ENCODE assay signal across 27 cellular contexts in the genomic region with DNA sequence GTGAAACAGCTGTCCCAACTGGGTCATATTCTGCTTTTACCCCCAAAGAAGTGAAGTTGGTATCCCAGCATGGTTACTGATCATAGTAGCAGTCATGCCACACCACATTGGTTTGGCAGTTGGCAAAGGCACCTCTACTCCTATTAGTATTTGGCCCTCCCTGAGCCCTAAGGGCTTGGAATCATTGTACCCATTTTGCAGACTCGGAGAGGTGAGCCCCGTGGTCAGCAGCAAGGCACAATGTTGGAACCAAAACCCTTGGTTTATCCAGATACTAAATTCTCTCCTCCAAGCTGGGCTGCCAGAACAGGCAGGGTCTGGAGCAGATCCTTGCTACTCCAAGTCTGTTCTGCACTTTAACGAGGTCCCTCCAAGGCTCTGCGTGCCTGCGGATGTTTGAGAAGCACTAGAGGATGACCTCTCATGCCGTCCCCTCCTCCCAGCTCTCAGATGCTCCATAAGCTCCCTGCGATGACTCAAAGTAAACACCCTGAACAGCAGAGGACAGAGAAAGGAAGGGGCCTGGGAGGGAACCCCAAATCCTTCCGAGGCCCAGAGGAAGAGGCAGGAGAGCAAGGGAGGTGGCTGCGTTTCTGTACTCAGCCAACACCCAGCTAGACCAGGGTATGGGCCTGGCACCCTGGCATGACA.
A peak's percentile ranks its signal among the peaks of the same experiment; 100 is the strongest.
DNase-seq lines count a peak whose midpoint lies in the region; ATAC-seq, FAIRE-seq and TF ChIP-seq lines count a peak whose summit lies in the region.
"Had no signal": no experiment of that assay in that cellular context is flagged by ENCODE, and none has a peak within 500 bp of the region (broad histone marks: within the 10 kb centered on the region; RNA-seq: fewer than 3 reads in every experiment).

No MANE protein-coding gene starts in this region.

- no peak overlapping the region for H3K4me2 ChIP-seq in mammary epithelial cell (ENCODE audit: insufficient read depth, low read depth, low read length)

- H3K79me2 ChIP-seq in mammary epithelial cell (ENCODE audit: insufficient read depth, low read length), result no peaks in the 10 kb centered on the region

- H3K27ac Mint-ChIP-seq in progenitor cell of endocrine pancreas, result peak overlapping the region; percentile 10
- H3K27ac Mint-ChIP-seq: activated naive CD8-positive, alpha-beta T cell treated with anti-CD3 and anti-CD28 coated beads for 36 hours; mesothelial cell of epicardium had no signal

- H2AFZ ChIP-seq in mammary epithelial cell (ENCODE audit: low read depth, low read length), result no peak overlapping the region

- H3K4me1 ChIP-seq in mammary epithelial cell (ENCODE audit: insufficient read depth, low read length), result no peaks in the 10 kb centered on the region
- H3K4me1 ChIP-seq: colonic mucosa had no signal

- H3K9me3 Mint-ChIP-seq in progenitor cell of endocrine pancreas (ENCODE audit: low read depth), result no peaks in the 10 kb centered on the region
- H3K9me3 Mint-ChIP-seq: activated naive CD8-positive, alpha-beta T cell treated with anti-CD3 and anti-CD28 coated beads for 36 hours; activated T-cell treated with anti-CD3 and anti-CD28 coated beads, Interleukin-2, amount 50 U/mL, for 4 hours; mesothelial cell of epicardium had no signal

- BruUV-seq in mammary epithelial cell (replicated peaks; lab: Mats Ljungman, UMichigan), result no TSS peak

- dilution Hi-C loops in mammary epithelial cell (cut with HindIII; ENCODE audit: low sequenced_read_pairs), result loop anchor here (25.0 kb wide), 1 partner anchor 367 kb away; no protein-coding TSS in a partner anchor

- CTCF ChIA-PET in mammary epithelial cell (lab: Charles Lee; ENCODE audit: low non-redundant PET), result no interaction called here

- no peak overlapping the region for H3K9ac ChIP-seq in mammary epithelial cell (ENCODE audit: insufficient read depth, low read length)

- no peaks in the 10 kb centered on the region for H4K20me1 ChIP-seq in mammary epithelial cell (ENCODE audit: insufficient read depth, low read length)

- no peak for ATAC-seq in GM18873 (IDR thresholded peaks at IDR 0.05; ENCODE audit: low FRiP score, unreplicated experiment)
- ATAC-seq: activated T-cell treated with anti-CD3 and anti-CD28 coated beads, Interleukin-2, amount 50 U/mL, for 4 hours; sciatic nerve had no signal

- H3K27me3 Mint-ChIP-seq in progenitor cell of endocrine pancreas, result peaks cover 96% of the 10 kb centered on the region

- no peaks in the 10 kb centered on the region for H3K36me3 Mint-ChIP-seq in progenitor cell of endocrine pancreas (ENCODE audit: insufficient read depth)
- H3K36me3 Mint-ChIP-seq: activated naive CD8-positive, alpha-beta T cell treated with anti-CD3 and anti-CD28 coated beads for 36 hours; mesothelial cell of epicardium had no signal

- no peaks in the 10 kb centered on the region for H3K36me3 ChIP-seq in bronchial epithelial cell (ENCODE audit: control insufficient read depth, insufficient read depth, low read length)
- H3K36me3 ChIP-seq in mammary epithelial cell (ENCODE audit: insufficient read depth, low read length), result no peaks in the 10 kb centered on the region
- H3K36me3 ChIP-seq: BLaER1 treated with 17β-estradiol and CSF1 and Interleukin-3, amounts not matched to agents 10 nM and 100 nM; cardiac muscle cell; colonic mucosa; tibial nerve had no signal

- TF ChIP-seq CTCF in bronchial epithelial cell (IDR thresholded peaks at IDR 0.05; ENCODE audit: insufficient read depth, low read length, severe bottlenecking) (no peak), progenitor cell of endocrine pancreas (IDR thresholded peaks at IDR 0.05; ENCODE audit: unreplicated experiment) (no peak), mammary epithelial cell (conservative IDR thresholded peaks at IDR 0.05 in 1 of 2, IDR thresholded peaks at IDR 0.05 in 1 of 2; ENCODE audit: extremely low read depth in 1 of 2, insufficient read depth in 1 of 2, low read depth in 1 of 2, low read length in 2 of 2) (no peak)

- H3K27me3 ChIP-seq in bronchial epithelial cell (ENCODE audit: control insufficient read depth, insufficient read depth, low read length) (peaks cover 26% of the 10 kb centered on the region), mammary epithelial cell (ENCODE audit: insufficient read depth, low read length) (peaks cover 42% of the 10 kb centered on the region)

- in situ Hi-C loops in mammary epithelial cell (cut with MboI; ENCODE audit: low sequenced_read_pairs in 2 of 2), result no loop called here

- H3K27ac ChIP-seq in mammary epithelial cell (ENCODE audit: insufficient read depth, low read depth, low read length), result no peak overlapping the region
- H3K27ac ChIP-seq: BLaER1 treated with 17β-estradiol and CSF1 and Interleukin-3, amounts not matched to agents 10 nM and 100 nM; cardiac muscle cell; colonic mucosa; tibial nerve had no signal

- peaks cover 6% of the 10 kb centered on the region for H3K4me1 Mint-ChIP-seq in progenitor cell of endocrine pancreas (ENCODE audit: low read depth)

- intact Hi-C loops in mammary epithelial cell (cut with micrococcal nuclease), result no loop called here

- 44% methylated on average over 5 of the region's 9 CpGs for WGBS in mammary epithelial cell (ENCODE audit: low coverage, missing lambda C conversion rate)

- DNase-seq in DMS53 (lab: John Stamatoyannopoulos, UW), result peak; percentile 82
- DNase-seq in HK-2 (ENCODE audit: unreplicated experiment), result peak; percentile 13
- peak; percentile 32 for DNase-seq in bronchial epithelial cell (ENCODE audit: low read depth)
- no peak for DNase-seq in progenitor cell of endocrine pancreas (ENCODE audit: low spot score, unreplicated experiment)
- no peak for DNase-seq in cerebellar cortex (ENCODE audit: low spot score)
- DNase-seq in mammary epithelial cell, result no peak
- DNase-seq in dermis blood vessel endothelial cell, result no peak
- DNase-seq: activated CD4-positive, alpha-beta T cell treated with anti-CD3 and anti-CD28 coated beads, Interleukin-2, amount 50 U/mL, for 1 hour; activated CD4-positive, CD25-positive, alpha-beta regulatory T cell; activated gamma-delta T cell; activated naive CD8-positive, alpha-beta T cell treated with anti-CD3 and anti-CD28 coated beads for 36 hours; activated T-cell treated with anti-CD3 and anti-CD28 coated beads, Interleukin-2, amount 50 U/mL, for 4 hours; aorta; colonic mucosa; DMS79; effector memory CD4-positive, alpha-beta T cell; GF-D8; NCI-H1436 treated with DMSO at 0.1 percent for 48 hours; NCI-H748 treated with DMSO at 0.1 percent for 48 hours; stimulated activated CD4-positive, alpha-beta T cell treated with anti-CD3 and anti-CD28 coated beads, Interleukin-4, amount 100 ng/mL, for 24 hours had no signal

- H3K4me3 ChIP-seq in bronchial epithelial cell (ENCODE audit: low read depth, low read length) (no peak overlapping the region), mammary epithelial cell (replicated peaks in 1 of 3; ENCODE audit: insufficient read depth in 1 of 3, low read depth in 2 of 3, low read length in 3 of 3) (no peak overlapping the region)
- H3K4me3 ChIP-seq: BLaER1 treated with 17β-estradiol and CSF1 and Interleukin-3, amounts not matched to agents 10 nM and 100 nM; cardiac muscle cell; colonic mucosa; tibial nerve had no signal

- no peak for FAIRE-seq in bronchial epithelial cell (lab: Jason Lieb, UNC)
- FAIRE-seq: keratinocyte had no signal

- no peaks in the 10 kb centered on the region for H3K9me3 ChIP-seq in mammary epithelial cell (replicated peaks; ENCODE audit: insufficient read depth, low read length)
- H3K9me3 ChIP-seq: BLaER1 treated with 17β-estradiol and CSF1 and Interleukin-3, amounts not matched to agents 10 nM and 100 nM; colonic mucosa; tibial nerve had no signal

- H3K4me3 Mint-ChIP-seq in progenitor cell of endocrine pancreas (ENCODE audit: low read depth), result no peak overlapping the region
- H3K4me3 Mint-ChIP-seq: activated naive CD8-positive, alpha-beta T cell treated with anti-CD3 and anti-CD28 coated beads for 36 hours; activated T-cell treated with anti-CD3 and anti-CD28 coated beads, Interleukin-2, amount 50 U/mL, for 4 hours; mesothelial cell of epicardium had no signal

Comparison
In these comparisons a context has a peak if more than half of its experiments do, and no peak if none do; other contexts are left out.
1. DNase-seq: peak in DMS53 (single experiment), HK-2 (single experiment) and bronchial epithelial cell (single experiment); none in progenitor cell of endocrine pancreas (single experiment), cerebellar cortex (single experiment), mammary epithelial cell (single experiment) and dermis blood vessel endothelial cell (single experiment).